1 cellular context compared by ENCODE assay signal in genomic region chr16:79393564-79393963, GRCh38.
TF ChIP-seq lines count a peak whose summit lies in the region.

No MANE protein-coding gene starts in this region.

TF ChIP-seq in K562, 482 proteins besides CTCF, POLR2A, EP300 and RAD21 (continued from another document):
- TF ChIP-seq TSHZ1 (CRISPR knock-in tag; IDR thresholded peaks at IDR 0.05) = no peak
- no peak for TF ChIP-seq ZNF12 (CRISPR knock-in tag; IDR thresholded peaks at IDR 0.05)
- no peak for TF ChIP-seq ZC3H11A (IDR thresholded peaks at IDR 0.05; ENCODE audit: low read depth, low read length)
- TF ChIP-seq MAFK (IDR thresholded peaks at IDR 0.05; ENCODE audit: low read length) = peak; percentile 92
- peak; percentile 89 for TF ChIP-seq MAFG (tag; conservative IDR thresholded peaks at IDR 0.05)
- TF ChIP-seq ZNF449 (CRISPR knock-in tag; IDR thresholded peaks at IDR 0.05) = no peak
- no peak for TF ChIP-seq THAP7 (CRISPR knock-in tag; IDR thresholded peaks at IDR 0.05)
